14 cellular contexts compared by ENCODE assay signal in genomic region chr1:238205045-238205662, GRCh38.
DNase-seq lines count a peak whose midpoint lies in the region; ATAC-seq, FAIRE-seq and TF ChIP-seq lines count a peak whose summit lies in the region.
"Had no signal": no experiment of that assay in that cellular context is flagged by ENCODE, and none has a peak within 500 bp of the region (broad histone marks: within the 10 kb centered on the region; RNA-seq: fewer than 3 reads in every experiment).

No MANE protein-coding gene starts in this region.

- no peaks in the 10 kb centered on the region for H3K9me2 ChIP-seq in SK-N-SH

- DNase-seq in SK-N-SH (peak; percentile 3), NCI-H774 (lab: John Stamatoyannopoulos, UW) (peak; percentile 17), left lobe of liver (ENCODE audit: low spot score) (peak; percentile 52), renal cortical epithelial cell (ENCODE audit: low read depth) (peak; percentile 13), HT-29 (ENCODE audit: low spot score) (no peak), SIG-M5 (lab: John Stamatoyannopoulos, UW) (no peak), H54 (ENCODE audit: insufficient read length, low spot score) (no peak)
- DNase-seq: ACHN; Calu3; CD4-positive, CD25-positive, alpha-beta regulatory T cell; DMS 273 treated with DMSO at 0.1 percent for 48 hours; GF-D8 had no signal

- H3K36me3 ChIP-seq in SK-N-SH (replicated peaks in 1 of 2; ENCODE audit: control insufficient read depth in 1 of 2, insufficient read depth in 2 of 2, low read length in 1 of 2): no peaks in the 10 kb centered on the region
- H3K36me3 ChIP-seq: BLaER1 treated with 17β-estradiol and CSF1 and Interleukin-3, amounts not matched to agents 10 nM and 100 nM had no signal

- no peak for FAIRE-seq in H54 (lab: Jason Lieb, UNC)

- no peaks in the 10 kb centered on the region for H4K20me1 ChIP-seq in SK-N-SH (ENCODE audit: insufficient read depth)
- H4K20me1 ChIP-seq: BLaER1 treated with 17β-estradiol and CSF1 and Interleukin-3, amounts not matched to agents 10 nM and 100 nM had no signal

- H3F3A ChIP-seq in SK-N-SH (replicated peaks; ENCODE audit: insufficient read depth): no peaks in the 10 kb centered on the region

- TF ChIP-seq EP300 in SK-N-SH (IDR thresholded peaks at IDR 0.05; ENCODE audit: borderline replicate concordance in 1 of 2, low read depth in 1 of 2, low read length in 1 of 2): no peak

- peak overlapping the region in 1 of 2 experiments; percentile 16; a peak in 1 of 4 replicates for H3K27ac ChIP-seq in SK-N-SH (ENCODE audit: low read depth in 2 of 2, low read length in 1 of 2)
- H3K27ac ChIP-seq: BLaER1 treated with 17β-estradiol and CSF1 and Interleukin-3, amounts not matched to agents 10 nM and 100 nM had no signal

- no peaks in the 10 kb centered on the region for H3K27me3 ChIP-seq in SK-N-SH (ENCODE audit: insufficient read depth)
- H3K27me3 ChIP-seq: BLaER1 treated with 17β-estradiol and CSF1 and Interleukin-3, amounts not matched to agents 10 nM and 100 nM had no signal

- no peak overlapping the region for H3K4me3 ChIP-seq in SK-N-SH (ENCODE audit: low read depth in 2 of 2, low read length in 1 of 2)
- H3K4me3 ChIP-seq: BLaER1 treated with 17β-estradiol and CSF1 and Interleukin-3, amounts not matched to agents 10 nM and 100 nM had no signal

- H3K9ac ChIP-seq in SK-N-SH: no peak overlapping the region
- H3K9ac ChIP-seq: BLaER1 treated with 17β-estradiol and CSF1 and Interleukin-3, amounts not matched to agents 10 nM and 100 nM had no signal

- no peaks in the 10 kb centered on the region for H3K9me3 ChIP-seq in SK-N-SH

- no peak overlapping the region for H3K4me2 ChIP-seq in SK-N-SH
- H3K4me2 ChIP-seq: BLaER1 treated with 17β-estradiol and CSF1 and Interleukin-3, amounts not matched to agents 10 nM and 100 nM had no signal

- CTCF ChIA-PET in SK-N-SH (lab: Yijun Ruan, JAX): no interaction called here

- H3K4me1 ChIP-seq in SK-N-SH (ENCODE audit: control insufficient read depth in 1 of 2, insufficient read depth in 2 of 2, low read depth in 1 of 2, low read length in 1 of 2): peaks cover 0 to 3% of the 10 kb centered on the region in 2 experiments; a peak in 2 of 4 replicates
- H3K4me1 ChIP-seq: BLaER1 treated with 17β-estradiol and CSF1 and Interleukin-3, amounts not matched to agents 10 nM and 100 nM had no signal

- no peak for TF ChIP-seq CTCF in SK-N-SH (IDR thresholded peaks at IDR 0.05)

- WGBS in SK-N-SH (ENCODE audit: low lambda C conversion rate): 8% methylated on average over 2 of the region's 2 CpGs

- POLR2A ChIA-PET in SK-N-SH (lab: Yijun Ruan, JAX): no interaction called here

- no peak overlapping the region for H2AFZ ChIP-seq in SK-N-SH (ENCODE audit: low read depth)

- no peak for TF ChIP-seq RAD21 in SK-N-SH (IDR thresholded peaks at IDR 0.05; ENCODE audit: low read length)

- ATAC-seq in SK-N-SH treated with all-trans-retinoic acid at 6 μM for 48 hours: no peak
- ATAC-seq in left lobe of liver: peak; percentile 95

- no peaks in the 10 kb centered on the region for H3K79me2 ChIP-seq in SK-N-SH (ENCODE audit: insufficient read depth)

- no peak for TF ChIP-seq POLR2A in H54 (IDR thresholded peaks at IDR 0.05; ENCODE audit: low read depth, low read length)

TF ChIP-seq in SK-N-SH, 30 proteins besides CTCF, POLR2A, EP300 and RAD21:
- TF ChIP-seq FOXM1 (IDR thresholded peaks at IDR 0.05; ENCODE audit: low read depth): no peak
- TF ChIP-seq GATA2 (CRISPR knock-in tag; IDR thresholded peaks at IDR 0.05): peak; percentile 51
- TF ChIP-seq YY1 (IDR thresholded peaks at IDR 0.05; ENCODE audit: low read depth): no peak
- no peak for TF ChIP-seq FOXJ3 (CRISPR knock-in tag; IDR thresholded peaks at IDR 0.05)

TF ChIP-seq in SK-N-SH treated with all-trans-retinoic acid at 6 μM for 48 hours, 23 proteins besides CTCF, POLR2A, EP300 and RAD21:
- TF ChIP-seq ZNF8 (CRISPR knock-in tag; IDR thresholded peaks at IDR 0.05): no peak
- TF ChIP-seq ZFP3 (CRISPR knock-in tag; IDR thresholded peaks at IDR 0.05): no peak
- no peak for TF ChIP-seq CSDC2 (CRISPR knock-in tag; IDR thresholded peaks at IDR 0.05)
- no peak for TF ChIP-seq PPARA (CRISPR knock-in tag; IDR thresholded peaks at IDR 0.05; ENCODE audit: borderline replicate concordance)
- TF ChIP-seq CSRNP3 (CRISPR knock-in tag; IDR thresholded peaks at IDR 0.05): no peak
- TF ChIP-seq GLIS3 (CRISPR knock-in tag; IDR thresholded peaks at IDR 0.05): no peak
- TF ChIP-seq PATZ1 (CRISPR knock-in tag; IDR thresholded peaks at IDR 0.05; ENCODE audit: borderline replicate concordance): no peak
- TF ChIP-seq ZC3H10 (CRISPR knock-in tag; IDR thresholded peaks at IDR 0.05): no peak
- no peak for TF ChIP-seq OSR1 (CRISPR knock-in tag; IDR thresholded peaks at IDR 0.05)
- TF ChIP-seq ZNF565 (CRISPR knock-in tag; conservative IDR thresholded peaks at IDR 0.05; ENCODE audit: low read depth): no peak

Comparison
In these comparisons a context has a peak if more than half of its experiments do, and no peak if none do; other contexts are left out.
1. DNase-seq: peak in SK-N-SH (single experiment), NCI-H774 (single experiment), left lobe of liver (single experiment) and renal cortical epithelial cell (single experiment); none in HT-29 (single experiment), SIG-M5 (single experiment) and H54 (single experiment).